8 cellular contexts compared by ENCODE assay signal in genomic region chr19:50414850-50415660, GRCh38. TPM values are rescaled to one million over a fixed set of nuclear protein-coding genes. Genes with fewer than 3 reads are reported as not detected.
A peak's percentile ranks its signal among the peaks of the same experiment; 100 is the strongest.
DNase-seq lines count a peak whose midpoint lies in the region; ATAC-seq, FAIRE-seq and TF ChIP-seq lines count a peak whose summit lies in the region.

No MANE protein-coding gene starts in this region.

- FAIRE-seq in pancreas (lab: Jason Lieb, UNC), result no peak

- H3K36me3 Mint-ChIP-seq in type B pancreatic cell, result peaks cover 4% of the 10 kb centered on the region

- H3K27me3 ChIP-seq in foreskin keratinocyte (peaks cover 22% of the 10 kb centered on the region), pancreas (no peaks in the 10 kb centered on the region)

- ATAC-seq in HG02678 (IDR thresholded peaks at IDR 0.05; ENCODE audit: unreplicated experiment), result peak; percentile 23
- peak; percentile 65 for ATAC-seq in foreskin keratinocyte
- peak; percentile 56 to 75 (median 68) for ATAC-seq in pancreas

- CTCF ChIA-PET in GM10248 (lab: Yijun Ruan, JAX), result interaction anchor here (0.7 to 1.9 kb wide), 24 partner anchors 10 to 507 kb away, joined by 3 to 12 read pairs (median 5); partner anchors contain the start of genes NAPSA, NR1H2 and POLD1

- H3K4me3 Mint-ChIP-seq in type B pancreatic cell, result no peak overlapping the region

- no peaks in the 10 kb centered on the region for H3K36me3 ChIP-seq in pancreas

- no peak overlapping the region for H3K27ac ChIP-seq in foreskin keratinocyte
- no peak overlapping the region for H3K27ac ChIP-seq in pancreas

- H3K27me3 Mint-ChIP-seq in type B pancreatic cell, result peaks cover 12% of the 10 kb centered on the region

- H3K9me3 Mint-ChIP-seq in type B pancreatic cell, result no peaks in the 10 kb centered on the region

- no peak overlapping the region for H3K4me3 ChIP-seq in pancreas

- H3K9me3 ChIP-seq in pancreas, result no peaks in the 10 kb centered on the region

- POLR2A ChIA-PET in GM10248 (lab: Yijun Ruan, JAX), result interaction anchor here (0.7 kb wide), 1 partner anchor 14 kb away, joined by 4 read pairs; no protein-coding TSS in a partner anchor

- H3K4me1 ChIP-seq in foreskin keratinocyte, result no peaks in the 10 kb centered on the region
- H3K4me1 ChIP-seq in pancreas, result peaks cover 0 to 12% (median 7%) of the 10 kb centered on the region in 3 donors

- DNase-seq in GM10248 (ENCODE audit: extremely low spot score) (peak; percentile 90), foreskin keratinocyte (peak in 1 of 2 donors; percentile 15), pancreas (peak; percentile 50 to 94 (median 80)), type B pancreatic cell (ENCODE audit: extremely low spot score, unreplicated experiment) (no peak), DMS153 treated with DMSO at 0.1 percent for 48 hours (lab: John Stamatoyannopoulos, UW; ENCODE audit: unreplicated experiment) (no peak)
- peak; percentile 68 for DNase-seq in activated T-helper 9 cell treated with anti-CD3 and anti-CD28 coated beads, Interleukin-2, amount 50 U/mL, for 16 hours (ENCODE audit: low read depth)

- no peak overlapping the region for H3K27ac Mint-ChIP-seq in type B pancreatic cell

- WGBS in pancreas, 2 donors, result 50 to 54% methylated on average over 39 of the region's 39 CpGs

- TF ChIP-seq CTCF in GM10248 (IDR thresholded peaks at IDR 0.05; ENCODE audit: control extremely low read depth, extremely low read depth, low read depth, missing control alignments) (peak; percentile 96), foreskin keratinocyte (conservative IDR thresholded peaks at IDR 0.05) (peak; percentile 79), pancreas (IDR thresholded peaks at IDR 0.05) (peak; percentile 84 to 91 (median 90)), type B pancreatic cell (conservative IDR thresholded peaks at IDR 0.05) (peak; percentile 91)

- intact Hi-C loops in pancreas (cut with DNase I), result no loop called here

- H3K4me1 Mint-ChIP-seq in type B pancreatic cell (ENCODE audit: unreplicated experiment), result peaks cover 7% of the 10 kb centered on the region

TF ChIP-seq in PFSK-1, 5 proteins besides CTCF, POLR2A, EP300 and RAD21:
- TF ChIP-seq FOXP2 (optimal IDR thresholded peaks at IDR 0.05; ENCODE audit: borderline replicate concordance, extremely low read depth, extremely low read length, insufficient read depth) (peak; percentile 76), SIN3A (IDR thresholded peaks at IDR 0.05; ENCODE audit: borderline replicate concordance, insufficient read depth, low read length) (no peak)

RNA-seq across cellular contexts. Expression of gene SPIB, which starts 3.7 kb away (rescaled TPM):
- polyA plus RNA-seq in PFSK-1 (2012; ENCODE audit: insufficient read length, low read depth), result 0.23 TPM
- not detected in 2 replicates for total RNA-seq in foreskin keratinocyte
- 0.17 TPM in 1 of 2 replicates, not detected in the other for polyA plus RNA-seq in foreskin keratinocyte
- 10 to 100 TPM in 1 of 6 donors, 1 to 10 TPM in 2, under 1 TPM in 3; 0.09 to 25.6 (median 1.2) TPM for total RNA-seq in pancreas
- 1 to 10 TPM in 1 of 2 donors, under 1 TPM in 1; 0.80 to 1.2 TPM for polyA plus RNA-seq in pancreas
- 2.6 and 3.0 TPM in 2 replicates for total RNA-seq in type B pancreatic cell (ENCODE audit: low replicate concordance)

RNA-seq across cellular contexts. Expression of gene MYBPC2, which starts 17.6 kb away (rescaled TPM):
- polyA plus RNA-seq in PFSK-1 (2012; ENCODE audit: insufficient read length, low read depth), result 1.5 TPM
- total RNA-seq in foreskin keratinocyte (not detected in 2 replicates), pancreas (1 to 10 TPM in 2 of 6 donors, not detected in 4; 1.5 to 1.7 TPM), type B pancreatic cell (ENCODE audit: low replicate concordance) (0.12 TPM in 1 of 2 replicates, not detected in the other)
- polyA plus RNA-seq in foreskin keratinocyte (not detected in 2 replicates), pancreas (under 1 TPM in 1 of 2 donors, not detected in 1; 0.02 TPM)

RNA-seq across cellular contexts. Expression of gene POLD1, which starts 30.9 kb away (rescaled TPM):
- polyA plus RNA-seq in PFSK-1 (2012; ENCODE audit: insufficient read length, low read depth), result 77.0 TPM
- total RNA-seq in foreskin keratinocyte, result 76.2 and 89.1 TPM in 2 replicates
- 63.9 and 71.3 TPM in 2 replicates for polyA plus RNA-seq in foreskin keratinocyte
- 10 to 100 TPM in 4 of 6 donors, 1 to 10 TPM in 2; 9.5 to 16.7 (median 11.9) TPM for total RNA-seq in pancreas
- polyA plus RNA-seq in pancreas, result 10 to 100 TPM; 36.1 to 45.5 TPM
- 43.6 and 91.8 TPM in 2 replicates for total RNA-seq in type B pancreatic cell (ENCODE audit: low replicate concordance)

RNA-seq across cellular contexts. Expression of gene NR1H2, which starts 38.8 kb away (rescaled TPM):
- 90.5 TPM for polyA plus RNA-seq in PFSK-1 (2012; ENCODE audit: insufficient read length, low read depth)
- total RNA-seq in foreskin keratinocyte (41.0 and 43.9 TPM in 2 replicates), pancreas (10 to 100 TPM; 20.5 to 33.5 (median 25.6) TPM), type B pancreatic cell (ENCODE audit: low replicate concordance) (30.3 and 41.0 TPM in 2 replicates)
- polyA plus RNA-seq in foreskin keratinocyte (45.0 and 49.0 TPM in 2 replicates), pancreas (10 to 100 TPM; 45.9 to 46.5 TPM)

RNA-seq across cellular contexts. Expression of gene NAPSA, which starts 49.6 kb away (rescaled TPM):
- 0.39 TPM for polyA plus RNA-seq in PFSK-1 (2012; ENCODE audit: insufficient read length, low read depth)
- total RNA-seq in foreskin keratinocyte, result 0.41 and 0.53 TPM in 2 replicates
- 0.62 and 0.82 TPM in 2 replicates for polyA plus RNA-seq in foreskin keratinocyte
- total RNA-seq in pancreas, result 1 to 10 TPM in 5 of 6 donors, under 1 TPM in 1; 0.78 to 3.2 (median 1.5) TPM
- 1 to 10 TPM; 4.1 to 4.6 TPM for polyA plus RNA-seq in pancreas
- 2.3 and 6.0 TPM in 2 replicates for total RNA-seq in type B pancreatic cell (ENCODE audit: low replicate concordance)

Comparison
In these comparisons a context has a peak if more than half of its experiments do, and no peak if none do; other contexts are left out.
1. DNase-seq: peak in GM10248 (single experiment), activated T-helper 9 cell treated with anti-CD3 and anti-CD28 coated beads, Interleukin-2, amount 50 U/mL, for 16 hours (single experiment) and pancreas (6 of 6); none in type B pancreatic cell (single experiment) and DMS153 treated with DMSO at 0.1 percent for 48 hours (single experiment).
2. Peak in every context shown above with its lines, with median percentiles within 50 percentile points of each other: CTCF ChIP-seq and ATAC-seq.